ENCODE assay signal across 8 cellular contexts in genomic region chr10:104824378-104825006, GRCh38.
DNase-seq lines count a peak whose midpoint lies in the region; ATAC-seq and TF ChIP-seq lines count a peak whose summit lies in the region.

No MANE protein-coding gene starts in this region.

- TF ChIP-seq CTCF in HFF-Myc (IDR thresholded peaks at IDR 0.05; ENCODE audit: low read depth, low read length, missing control alignments) = no peak

- no peaks in the 10 kb centered on the region for H3K4me1 Mint-ChIP-seq in activated CD4-positive, alpha-beta T cell treated with anti-CD3 and anti-CD28 coated beads, Interleukin-2, amount 10 ng/mL, durations not matched to agents 7 days and 5 days

- POLR2A ChIA-PET in activated CD4-positive, alpha-beta T cell treated with anti-CD3 and anti-CD28 coated beads, Interleukin-2, amount 10 ng/mL, durations not matched to agents 7 days and 5 days (lab: Charles Lee) = no interaction called here

- no peaks in the 10 kb centered on the region for H3K36me3 Mint-ChIP-seq in activated CD4-positive, alpha-beta T cell treated with anti-CD3 and anti-CD28 coated beads, Interleukin-2, amount 10 ng/mL, durations not matched to agents 7 days and 5 days (ENCODE audit: low read depth)

- H3K4me3 Mint-ChIP-seq in activated CD4-positive, alpha-beta T cell treated with anti-CD3 and anti-CD28 coated beads, Interleukin-2, amount 10 ng/mL, durations not matched to agents 7 days and 5 days = no peak overlapping the region

- DNase-seq in COLO829 (ENCODE audit: low spot score) (peak; percentile 35), HFF-Myc (ENCODE audit: extremely low read depth, low read depth) (peak; percentile 5), islet precursor cell (peak; percentile 80), SHP77 (lab: John Stamatoyannopoulos, UW) (no peak)
- peak; percentile 24 for DNase-seq in activated CD4-positive, alpha-beta T cell treated with anti-CD3 and anti-CD28 coated beads, Interleukin-2, amount 10 ng/mL, durations not matched to agents 7 days and 5 days
- DNase-seq in activated CD4-positive, CD25-positive, alpha-beta regulatory T cell treated with anti-CD3 and anti-CD28 coated beads, Interleukin-2, amount 50 U/mL, for 72 hours = no peak

- CTCF ChIA-PET in activated CD4-positive, alpha-beta T cell treated with anti-CD3 and anti-CD28 coated beads, Interleukin-2, amount 10 ng/mL, durations not matched to agents 7 days and 5 days (lab: Charles Lee) = no interaction called here

- no peak for ATAC-seq in HG03442 (IDR thresholded peaks at IDR 0.05; ENCODE audit: unreplicated experiment)
- no peak for ATAC-seq in HG03159 (IDR thresholded peaks at IDR 0.05; ENCODE audit: unreplicated experiment)

- H3K27ac Mint-ChIP-seq in activated CD4-positive, alpha-beta T cell treated with anti-CD3 and anti-CD28 coated beads, Interleukin-2, amount 10 ng/mL, durations not matched to agents 7 days and 5 days = no peak overlapping the region

- peaks cover 3% of the 10 kb centered on the region for H3K27me3 Mint-ChIP-seq in activated CD4-positive, alpha-beta T cell treated with anti-CD3 and anti-CD28 coated beads, Interleukin-2, amount 10 ng/mL, durations not matched to agents 7 days and 5 days

- no peaks in the 10 kb centered on the region for H3K9me3 Mint-ChIP-seq in activated CD4-positive, alpha-beta T cell treated with anti-CD3 and anti-CD28 coated beads, Interleukin-2, amount 10 ng/mL, durations not matched to agents 7 days and 5 days

- H3K4me3 ChIP-seq in HFF-Myc (replicated peaks; ENCODE audit: low read depth, low read length) = no peak overlapping the region

Comparison
In these comparisons a context has a peak if more than half of its experiments do, and no peak if none do; other contexts are left out.
1. DNase-seq: peak in COLO829 (single experiment), HFF-Myc (single experiment), activated CD4-positive, alpha-beta T cell treated with anti-CD3 and anti-CD28 coated beads, Interleukin-2, amount 10 ng/mL, durations not matched to agents 7 days and 5 days (single experiment) and islet precursor cell (single experiment); none in activated CD4-positive, CD25-positive, alpha-beta regulatory T cell treated with anti-CD3 and anti-CD28 coated beads, Interleukin-2, amount 50 U/mL, for 72 hours (single experiment) and SHP77 (0 of 2).